In the genomic region with DNA sequence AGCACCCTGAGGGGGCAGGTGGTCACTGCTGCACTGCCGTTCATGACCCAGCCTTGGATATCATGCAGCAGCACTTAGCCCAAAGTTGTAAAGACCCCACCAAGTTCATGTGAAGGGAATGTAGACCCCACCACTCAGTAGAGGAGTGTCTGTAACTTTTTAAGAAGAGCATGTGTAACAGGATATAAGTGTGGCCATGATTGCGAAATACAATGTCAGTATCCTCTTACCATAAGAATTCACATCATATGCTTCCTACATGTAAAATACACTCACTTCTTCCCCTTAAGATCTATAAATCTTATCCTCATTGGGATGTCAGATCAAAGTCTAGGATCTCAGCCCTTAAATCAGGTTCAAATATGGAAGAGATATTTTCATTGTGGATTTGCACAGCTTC, we compare ENCODE assay signal across 19 cellular contexts.
DNase-seq lines count a peak whose midpoint lies in the region; ATAC-seq, FAIRE-seq and TF ChIP-seq lines count a peak whose summit lies in the region.
"Had no signal": no experiment of that assay in that cellular context is flagged by ENCODE, and none has a peak within 500 bp of the region (broad histone marks: within the 10 kb centered on the region; RNA-seq: fewer than 3 reads in every experiment).

No MANE protein-coding gene starts in this region.

- CTCF ChIA-PET in HepG2 (lab: Yijun Ruan, JAX; ENCODE audit: low intra/inter-chr PET ratio, low total read pairs) (no interaction called here), K562 (lab: Yijun Ruan, JAX; ENCODE audit: low intra/inter-chr PET ratio) (no interaction called here)

- no peak overlapping the region for H3K9ac ChIP-seq in HepG2 (ENCODE audit: insufficient read depth, low read depth, low read length)
- H3K9ac ChIP-seq in K562 (ENCODE audit: insufficient read depth in 1 of 2, low read depth in 2 of 2, low read length in 2 of 2), result no peak overlapping the region
- H3K9ac ChIP-seq: SK-N-SH had no signal

- BruUV-seq in HepG2 (replicated peaks; lab: Mats Ljungman, UMichigan) (no TSS peak), K562 (replicated peaks; lab: Mats Ljungman, UMichigan) (no TSS peak)

- H3K9me1 ChIP-seq in K562 (ENCODE audit: control insufficient read depth, insufficient read depth, low read length), result no peaks in the 10 kb centered on the region

- in situ Hi-C loops in HepG2 (cut with HindIII; ENCODE audit: extremely low pct_ligation_motif_present, low pct_unique_long_range_greater_than_20kb) (no loop called here), K562 (cut with MboI) (no loop called here)

- TF ChIP-seq RAD21 in HepG2 (CRISPR knock-in tag; IDR thresholded peaks at IDR 0.05) (no peak), K562 (CRISPR knock-in tag; conservative IDR thresholded peaks at IDR 0.05 in 1 of 2, IDR thresholded peaks at IDR 0.05 in 1 of 2) (no peak)

- H2AFZ ChIP-seq in HepG2 (ENCODE audit: low read length), result no peak overlapping the region
- H2AFZ ChIP-seq in K562 (ENCODE audit: low read depth, low read length), result no peak overlapping the region
- H2AFZ ChIP-seq: PC-9 had no signal

- ATAC-seq in HepG2 (no peak), right lobe of liver (no peak), K562 (no peak), HG02870 (IDR thresholded peaks at IDR 0.05; ENCODE audit: unreplicated experiment) (no peak), GM21786 (IDR thresholded peaks at IDR 0.05; ENCODE audit: unreplicated experiment) (no peak), GM21619 (IDR thresholded peaks at IDR 0.05; ENCODE audit: unreplicated experiment) (no peak)

- TF ChIP-seq EP300 in HepG2 (IDR thresholded peaks at IDR 0.05; ENCODE audit: low read depth in 2 of 2, low read length in 2 of 2), result no peak
- TF ChIP-seq EP300 in HepG2 (CRISPR knock-in tag; IDR thresholded peaks at IDR 0.05; ENCODE audit: borderline replicate concordance), result no peak
- TF ChIP-seq EP300 in K562 (IDR thresholded peaks at IDR 0.05; ENCODE audit: low read length), result no peak

- H3K27ac ChIP-seq in HepG2 (ENCODE audit: extremely low read length, insufficient read depth, low read length) (no peak overlapping the region), right lobe of liver (no peak overlapping the region), K562 (ENCODE audit: extremely low read depth, low read depth, low read length) (no peak overlapping the region)
- H3K27ac ChIP-seq: C4-2B, PC-9 had no signal

- H4K20me1 ChIP-seq in HepG2 (ENCODE audit: insufficient read depth, low read length), result no peaks in the 10 kb centered on the region
- no peaks in the 10 kb centered on the region for H4K20me1 ChIP-seq in K562 (replicated peaks; ENCODE audit: control insufficient read depth, insufficient read depth, low read length)

- DNase-seq in HepG2 (ENCODE audit: low spot score) (no peak), right lobe of liver (no peak), K562 (ENCODE audit: extremely low read depth in 1 of 4, low spot score in 3 of 4) (no peak), fibroblast of mammary gland (ENCODE audit: low read depth) (peak; percentile 53), NCI-H748 (lab: John Stamatoyannopoulos, UW; ENCODE audit: unreplicated experiment) (no peak)
- DNase-seq: COR-L47, GDM1, GOT3, NCI-H1092, NCI-H345, NCI-H69, PC-9, SK-N-SH had no signal

- H3K9me3 ChIP-seq in HepG2 (ENCODE audit: low read length) (peaks cover 12% of the 10 kb centered on the region), right lobe of liver (no peaks in the 10 kb centered on the region), K562 (replicated peaks; ENCODE audit: control insufficient read depth, insufficient read depth, low read depth, low read length) (no peaks in the 10 kb centered on the region)
- H3K9me3 ChIP-seq: SK-N-SH had no signal

- intact Hi-C loops in HepG2 (cut with micrococcal nuclease; ENCODE audit: unreplicated experiment) (no loop called here), right lobe of liver (cut with DNase I) (no loop called here), K562 (cut with micrococcal nuclease) (no loop called here)

- H3K27me3 ChIP-seq in HepG2 (ENCODE audit: control insufficient read depth in 1 of 2, insufficient read depth in 2 of 2, low read length in 2 of 2), result no peaks in the 10 kb centered on the region
- H3K27me3 ChIP-seq in right lobe of liver, result no peaks in the 10 kb centered on the region
- H3K27me3 ChIP-seq in K562 (ENCODE audit: control insufficient read depth in 2 of 2, insufficient read depth in 2 of 2, low read length in 2 of 2), result no peaks in the 10 kb centered on the region

- TF ChIP-seq POLR2A in HepG2 (IDR thresholded peaks at IDR 0.05; ENCODE audit: insufficient read depth in 1 of 2, low read depth in 2 of 2, low read length in 2 of 2) (no peak), right lobe of liver (IDR thresholded peaks at IDR 0.05) (no peak), K562 (conservative IDR thresholded peaks at IDR 0.05) (no peak)

- no peaks in the 10 kb centered on the region for H3K4me1 ChIP-seq in HepG2 (ENCODE audit: insufficient read depth, low read length)
- no peaks in the 10 kb centered on the region for H3K4me1 ChIP-seq in right lobe of liver
- no peaks in the 10 kb centered on the region for H3K4me1 ChIP-seq in K562 (replicated peaks in 1 of 2; ENCODE audit: control insufficient read depth in 2 of 2, insufficient read depth in 2 of 2, low read length in 2 of 2)

- H3K79me2 ChIP-seq in HepG2 (ENCODE audit: insufficient read depth, low read length) (no peaks in the 10 kb centered on the region), K562 (ENCODE audit: control insufficient read depth, insufficient read depth, low read length) (no peaks in the 10 kb centered on the region)

- WGBS in HepG2 (ENCODE audit: low lambda C conversion rate), result 100% methylated on average over 2 of the region's 2 CpGs
- 33% methylated on average over 1 of the region's 2 CpGs for WGBS in right lobe of liver (ENCODE audit: insufficient coverage, low coverage, low lambda C conversion rate, missing lambda C conversion rate)
- 0% methylated on average over 2 of the region's 2 CpGs for WGBS in K562 (ENCODE audit: insufficient coverage, low coverage, missing lambda C conversion rate)

- H3K4me3 ChIP-seq in HepG2 (replicated peaks in 1 of 3; ENCODE audit: insufficient read depth in 1 of 3, low read depth in 2 of 3, low read length in 3 of 3), result no peak overlapping the region
- no peak overlapping the region for H3K4me3 ChIP-seq in right lobe of liver
- no peak overlapping the region for H3K4me3 ChIP-seq in K562
- H3K4me3 ChIP-seq in fibroblast of mammary gland (ENCODE audit: control insufficient read depth, low read depth, low read length), result no peak overlapping the region
- H3K4me3 ChIP-seq: PC-9 had no signal

- POLR2A ChIA-PET in HepG2 (lab: Yijun Ruan, JAX) (no interaction called here), K562 (lab: Yijun Ruan, JAX) (no interaction called here)

- TF ChIP-seq CTCF in HepG2 (CRISPR knock-in tag; IDR thresholded peaks at IDR 0.05), result no peak
- no peak for TF ChIP-seq CTCF in right lobe of liver (IDR thresholded peaks at IDR 0.05)
- TF ChIP-seq CTCF in K562 (IDR thresholded peaks at IDR 0.05 in 2 of 3, conservative IDR thresholded peaks at IDR 0.05 in 1 of 3; ENCODE audit: insufficient read depth in 2 of 3, low read depth in 1 of 3, low read length in 3 of 3), result no peak
- no peak for TF ChIP-seq CTCF in fibroblast of mammary gland (conservative IDR thresholded peaks at IDR 0.05; ENCODE audit: control insufficient read depth, insufficient read depth, low read depth, low read length)

- H3K4me2 ChIP-seq in HepG2 (ENCODE audit: low read depth, low read length), result no peak overlapping the region
- no peak overlapping the region for H3K4me2 ChIP-seq in K562 (ENCODE audit: insufficient read depth, low read length)
- H3K4me2 ChIP-seq: PC-9, SK-N-SH had no signal

- no peak for FAIRE-seq in HepG2 (lab: Jason Lieb, UNC)
- no peak for FAIRE-seq in K562 (lab: Jason Lieb, UNC)
- FAIRE-seq: A204.1, GM12892 had no signal

- H3K36me3 ChIP-seq in HepG2 (replicated peaks in 1 of 2; ENCODE audit: control insufficient read depth in 1 of 2, insufficient read depth in 2 of 2, low read length in 2 of 2) (peaks cover 1 to 3% of the 10 kb centered on the region in 2 experiments; a peak in 2 of 5 replicates), right lobe of liver (no peaks in the 10 kb centered on the region), K562 (ENCODE audit: control insufficient read depth, insufficient read depth, low read length) (no peaks in the 10 kb centered on the region)

TF ChIP-seq in HepG2, 621 proteins besides CTCF, POLR2A, EP300 and RAD21:
- TF ChIP-seq CEBPG (CRISPR knock-in tag; IDR thresholded peaks at IDR 0.05), result peak; percentile 42; the same call in 1 of the 2 replicates
- TF ChIP-seq CEBPB (IDR thresholded peaks at IDR 0.05; ENCODE audit: borderline replicate concordance, low read depth, low read length), result peak; percentile 95
- no peak for TF ChIP-seq ZMAT3 (CRISPR knock-in tag; conservative IDR thresholded peaks at IDR 0.05)
- no peak for TF ChIP-seq GATA4 (IDR thresholded peaks at IDR 0.05; ENCODE audit: borderline replicate concordance, low read depth)

TF ChIP-seq in K562, 482 proteins besides CTCF, POLR2A, EP300 and RAD21:
- TF ChIP-seq CEBPB (tag; IDR thresholded peaks at IDR 0.05) (peak; percentile 71), CEBPG (CRISPR knock-in tag; IDR thresholded peaks at IDR 0.05) (no peak), CEBPG (tag; conservative IDR thresholded peaks at IDR 0.05 in 1 of 2, IDR thresholded peaks at IDR 0.05 in 1 of 2) (peak in 1 of 2 experiments; percentile 63; a peak in 2 of 4 replicates), SIRT6 (IDR thresholded peaks at IDR 0.05; ENCODE audit: low read depth, low read length) (no peak)
